In the genomic region with DNA sequence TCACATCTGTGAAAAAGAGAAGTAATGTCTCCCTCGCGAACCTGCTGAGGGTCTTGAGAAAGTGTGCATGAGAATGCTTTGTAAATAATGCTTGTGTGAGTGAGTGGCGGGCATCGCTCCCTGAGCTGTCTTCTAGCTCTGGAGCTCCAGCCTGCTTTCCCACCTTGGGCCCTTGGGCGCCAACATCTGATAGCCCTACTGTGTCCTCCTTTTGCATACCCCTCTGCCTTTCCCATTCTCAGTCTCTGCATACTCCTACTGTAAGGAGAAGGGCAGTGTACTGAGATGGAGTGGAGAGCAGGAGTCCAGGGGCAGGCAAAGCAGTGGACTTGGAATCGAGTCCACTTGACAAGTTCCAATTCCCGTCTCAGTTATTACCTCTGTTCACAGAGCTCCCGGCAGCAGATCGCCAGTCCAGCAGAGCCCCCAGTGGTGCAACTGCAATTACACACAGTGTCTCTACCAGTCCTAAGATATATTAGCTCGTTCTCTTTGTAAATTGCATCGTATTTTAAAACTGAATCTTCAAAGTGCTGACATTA, we compare ENCODE assay signal across 11 cellular contexts. TPM values are rescaled to one million over a fixed set of nuclear protein-coding genes. Genes with fewer than 3 reads are reported as not detected.
A peak's percentile ranks its signal among the peaks of the same experiment; 100 is the strongest.
DNase-seq lines count a peak whose midpoint lies in the region; ATAC-seq and TF ChIP-seq lines count a peak whose summit lies in the region.
"Had no signal": no experiment of that assay in that cellular context is flagged by ENCODE, and none has a peak within 500 bp of the region (broad histone marks: within the 10 kb centered on the region; RNA-seq: fewer than 3 reads in every experiment).

No MANE protein-coding gene starts in this region.

- peak; percentile 11 for ATAC-seq in GM18502 (IDR thresholded peaks at IDR 0.05; ENCODE audit: poor library complexity, unreplicated experiment)

- peaks cover 31% of the 10 kb centered on the region for H3K4me1 ChIP-seq in CD4-positive, alpha-beta memory T cell (ENCODE audit: insufficient read depth, low read length)
- H3K4me1 ChIP-seq in suprapubic skin, result no peaks in the 10 kb centered on the region

- no peaks in the 10 kb centered on the region for H3K9me3 ChIP-seq in CD4-positive, alpha-beta memory T cell (ENCODE audit: control insufficient read depth in 1 of 2, low read length in 2 of 2)
- H3K9me3 ChIP-seq in suprapubic skin, result no peaks in the 10 kb centered on the region

- H3K4me3 ChIP-seq in CD4-positive, alpha-beta memory T cell (ENCODE audit: low read length in 2 of 2), result no peak overlapping the region
- H3K4me3 ChIP-seq in suprapubic skin, result no peak overlapping the region

- WGBS in suprapubic skin, result 66% methylated on average over 11 of the region's 11 CpGs

- H3K27ac ChIP-seq in CD4-positive, alpha-beta memory T cell (ENCODE audit: low read depth, low read length), result no peak overlapping the region
- H3K27ac ChIP-seq in suprapubic skin, result no peak overlapping the region

- peaks cover 0 to 2% of the 10 kb centered on the region in 2 donors for H3K27me3 Mint-ChIP-seq in CD4-positive, alpha-beta memory T cell

- H3K4me1 Mint-ChIP-seq in CD4-positive, alpha-beta memory T cell, result peaks cover 8 to 38% (median 20%) of the 10 kb centered on the region in 4 donors

- no peak for DNase-seq in CD4-positive, alpha-beta memory T cell
- DNase-seq in SK-MEL-5 (ENCODE audit: low read depth, low spot score) (peak; percentile 19), left kidney (ENCODE audit: low read depth, low spot score) (peak; percentile 51), GM03348 (ENCODE audit: low spot score) (no peak), suprapubic skin (ENCODE audit: low spot score in 2 of 2) (no peak), COLO668 (lab: John Stamatoyannopoulos, UW; ENCODE audit: unreplicated experiment) (no peak)
- no peak for DNase-seq in stimulated activated CD4-positive, alpha-beta T cell treated with anti-CD3 and anti-CD28 coated beads, Interleukin-4, amount 100 ng/mL, for 24 hours

- no peaks in the 10 kb centered on the region for H3K27me3 ChIP-seq in CD4-positive, alpha-beta memory T cell (ENCODE audit: insufficient read depth, low read length)
- H3K27me3 ChIP-seq in suprapubic skin, result peaks cover 28% of the 10 kb centered on the region

- CTCF ChIA-PET in CD4-positive, alpha-beta memory T cell (lab: Charles Lee; ENCODE audit: partially characterized antibody), result interaction anchor here (0.7 to 5.9 kb wide), 8 partner anchors 11 to 128 kb away, joined by 3 to 43 read pairs (median 3); no protein-coding TSS in a partner anchor

- H3K36me3 ChIP-seq in CD4-positive, alpha-beta memory T cell (ENCODE audit: insufficient read depth, low read length), result no peaks in the 10 kb centered on the region
- H3K36me3 ChIP-seq in suprapubic skin, result no peaks in the 10 kb centered on the region

- no peak for TF ChIP-seq EP300 in suprapubic skin (IDR thresholded peaks at IDR 0.05)

- no peak for TF ChIP-seq POLR2A in suprapubic skin (IDR thresholded peaks at IDR 0.05)

- peak overlapping the region in 4 of 8 donors; percentile 11 to 67 (median 58) for H3K4me3 Mint-ChIP-seq in CD4-positive, alpha-beta memory T cell

- H3K27ac Mint-ChIP-seq in CD4-positive, alpha-beta memory T cell, result peak overlapping the region; percentile 51 to 97 (median 89)

- in situ Hi-C loops in SK-MEL-5 (cut with HindIII; ENCODE audit: low pct_unique_long_range_greater_than_20kb, low sequenced_read_pairs), result no loop called here

- no peaks in the 10 kb centered on the region for H3K36me3 Mint-ChIP-seq in CD4-positive, alpha-beta memory T cell

- H3K9me3 Mint-ChIP-seq in CD4-positive, alpha-beta memory T cell, result no peaks in the 10 kb centered on the region

- no peak for TF ChIP-seq CTCF in suprapubic skin (IDR thresholded peaks at IDR 0.05)

- POLR2A ChIA-PET in CD4-positive, alpha-beta memory T cell (lab: Charles Lee; ENCODE audit: partially characterized antibody), result interaction anchor here (1.7 kb wide), 1 partner anchor 11 kb away, joined by 6 read pairs; no protein-coding TSS in a partner anchor

- intact Hi-C loops in CD4-positive, alpha-beta memory T cell (cut with micrococcal nuclease), result no loop called here

RNA-seq across cellular contexts. Expression of a gene that starts 0.9 kb away (rescaled TPM):
- total RNA-seq in CD4-positive, alpha-beta memory T cell, result not detected
- not detected for polyA plus RNA-seq in CD4-positive, alpha-beta memory T cell
- not detected in 2 replicates for total RNA-seq in SK-MEL-5 (2014; rRNA removed; shearing (Covaris generic))
- polyA plus RNA-seq in SK-MEL-5 (2015; cell fraction: cytosol; rRNA removed), result not detected in 2 replicates
- polyA plus RNA-seq in SK-MEL-5 (2015; cell fraction: nucleus; rRNA removed), result not detected in 2 replicates
- not detected for total RNA-seq in suprapubic skin
- total RNA-seq: astrocyte; omental fat pad; T-helper 1 cell treated with Interleukin-12 subunit alpha and Interleukin-12 subunit beta and Interleukin-4 antibody, amounts not matched to agents 30 ng/mL and 1 ng/mL, for 36 hours had no signal

RNA-seq across cellular contexts. Expression of a gene that starts 48.1 kb away (rescaled TPM):
- not detected for total RNA-seq in CD4-positive, alpha-beta memory T cell
- not detected for polyA plus RNA-seq in CD4-positive, alpha-beta memory T cell
- total RNA-seq in SK-MEL-5 (2014; rRNA removed; shearing (Covaris generic)), result not detected in 2 replicates
- polyA plus RNA-seq in SK-MEL-5 (2015; cell fraction: cytosol; rRNA removed), result not detected in 2 replicates
- polyA plus RNA-seq in SK-MEL-5 (2015; cell fraction: nucleus; rRNA removed), result not detected in 2 replicates
- total RNA-seq in suprapubic skin, result 1 to 10 TPM in 2 of 4 donors, not detected in 2; 1.0 to 2.2 TPM
- total RNA-seq: T-helper 1 cell treated with Interleukin-12 subunit alpha and Interleukin-12 subunit beta and Interleukin-4 antibody, amounts not matched to agents 30 ng/mL and 1 ng/mL, for 36 hours had no signal

Comparison
In these comparisons a context has a peak if more than half of its experiments do, and no peak if none do; other contexts are left out.
1. DNase-seq: peak in SK-MEL-5 (single experiment) and left kidney (single experiment); none in CD4-positive, alpha-beta memory T cell (0 of 5), stimulated activated CD4-positive, alpha-beta T cell treated with anti-CD3 and anti-CD28 coated beads, Interleukin-4, amount 100 ng/mL, for 24 hours (single experiment), GM03348 (single experiment), suprapubic skin (0 of 2) and COLO668 (single experiment).